In genomic region chr12:6935551-6936377, GRCh38 we compare ENCODE assay signal across 9 cellular contexts. TPM values are rescaled to one million over a fixed set of nuclear protein-coding genes. Genes with fewer than 3 reads are reported as not detected.
DNase-seq lines count a peak whose midpoint lies in the region; ATAC-seq and TF ChIP-seq lines count a peak whose summit lies in the region.
"Had no signal": no experiment of that assay in that cellular context is flagged by ENCODE, and none has a peak within 500 bp of the region (broad histone marks: within the 10 kb centered on the region; RNA-seq: fewer than 3 reads in every experiment).

No MANE protein-coding gene starts in this region.

- H3K27me3 Mint-ChIP-seq in H9 (ENCODE audit: low read depth) (no peaks in the 10 kb centered on the region; the same call in 1 of the 2 replicates), natural killer cell (ENCODE audit: low read depth in 2 of 2) (no peaks in the 10 kb centered on the region)

- H2BK120ac ChIP-seq in H9 (ENCODE audit: low read depth, low read length, poor library complexity, severe bottlenecking) = no peak overlapping the region

- no peak overlapping the region for H2BK12ac ChIP-seq in H9 (ENCODE audit: insufficient read length, low read depth, low read length)

- peak in 1 of 2 donors; percentile 15 for TF ChIP-seq POLR2A in adrenal gland (IDR thresholded peaks at IDR 0.05)

- peaks cover 5% of the 10 kb centered on the region; the same call in 1 of the 2 replicates for H3K79me2 ChIP-seq in H9 (ENCODE audit: insufficient read depth, low read length)

- TF ChIP-seq CTCF in H9 (conservative IDR thresholded peaks at IDR 0.05) (no peak), adrenal gland (IDR thresholded peaks at IDR 0.05) (no peak), natural killer cell (IDR thresholded peaks at IDR 0.05) (no peak)

- no peak overlapping the region for H3K4ac ChIP-seq in H9 (ENCODE audit: low read depth, low read length)

- H3K4me1 Mint-ChIP-seq in H9 = peaks cover 17 to 34% of the 10 kb centered on the region in 2 experiments
- H3K4me1 Mint-ChIP-seq in natural killer cell = peaks cover 11 to 34% of the 10 kb centered on the region in 2 donors

- intact Hi-C loops in adrenal gland (cut with DNase I) = no loop called here
- intact Hi-C loops in natural killer cell (cut with micrococcal nuclease) = no loop called here

- H3K9me3 Mint-ChIP-seq in H9 (no peaks in the 10 kb centered on the region; a peak in 1 of 5 replicates), natural killer cell (no peaks in the 10 kb centered on the region)

- WGBS in H9 (ENCODE audit: extremely low coverage, insufficient read length, low lambda C conversion rate) = no CpG with 5 or more reads among the region's 16 CpGs
- WGBS in adrenal gland, 4 donors = 59 to 72% (median 62%) methylated on average over 10 to 16 of the region's 16 CpGs

- H3K27ac ChIP-seq in H9 (ENCODE audit: insufficient read length, low read depth, low read length) = no peak overlapping the region
- H3K27ac ChIP-seq in adrenal gland = peak overlapping the region in 2 of 5 donors; percentile 43 to 57

- H3K23ac ChIP-seq in H9 (ENCODE audit: insufficient read length, low read depth, low read length) = no peak overlapping the region

- peak overlapping the region in 2 of 3 experiments; percentile 10 to 96; a peak in 3 of 7 replicates for H3K27ac Mint-ChIP-seq in H9
- H3K27ac Mint-ChIP-seq in natural killer cell = peak overlapping the region; percentile 82 to 90

- H2BK20ac ChIP-seq in H9 (ENCODE audit: low read depth, low read length, poor library complexity, severe bottlenecking) = no peak overlapping the region

- no peak overlapping the region for H3K18ac ChIP-seq in H9 (ENCODE audit: insufficient read length, low read depth, low read length)

- H4K5ac ChIP-seq in H9 (ENCODE audit: insufficient read length, low read depth, low read length) = no peak overlapping the region

- H3K4me1 ChIP-seq in H9 (ENCODE audit: insufficient read depth, low read length) = no peaks in the 10 kb centered on the region
- H3K4me1 ChIP-seq in adrenal gland (replicated peaks in 1 of 2) = peaks cover 18 to 57% of the 10 kb centered on the region in 2 donors

- no peaks in the 10 kb centered on the region for H4K20me1 ChIP-seq in H9 (ENCODE audit: control insufficient read depth, insufficient read depth, insufficient read length)

- H4K8ac ChIP-seq in H9 (replicated peaks; ENCODE audit: insufficient read length, low read depth, low read length) = no peak overlapping the region

- ATAC-seq in natural killer cell (no peak), HG03521 (IDR thresholded peaks at IDR 0.05; ENCODE audit: unreplicated experiment) (no peak)

- H2BK15ac ChIP-seq in H9 (ENCODE audit: low read depth, low read length) = no peak overlapping the region

- H3K4me3 ChIP-seq in adrenal gland = no peak overlapping the region

- no peak overlapping the region for H2AFZ ChIP-seq in H9 (ENCODE audit: low read length)

- no peaks in the 10 kb centered on the region for H3K79me1 ChIP-seq in H9 (ENCODE audit: insufficient read depth, low read depth, low read length, poor library complexity, severe bottlenecking)

- no peak overlapping the region for H2BK5ac ChIP-seq in H9 (ENCODE audit: insufficient read length, low read length)

- H2AK5ac ChIP-seq in H9 (ENCODE audit: insufficient read length, low read length) = no peak overlapping the region

- no peak overlapping the region for H3K9ac ChIP-seq in H9 (ENCODE audit: extremely low read depth, insufficient read length, low read length)

- H3K27me3 ChIP-seq in H9 (ENCODE audit: insufficient read depth, low read length) = no peaks in the 10 kb centered on the region
- no peaks in the 10 kb centered on the region for H3K27me3 ChIP-seq in adrenal gland

- H3K36me3 ChIP-seq in adrenal gland (replicated peaks in 1 of 2) = peaks cover 0 to 30% of the 10 kb centered on the region in 2 donors

- H3K9me3 ChIP-seq in H9 (ENCODE audit: control insufficient read depth, low read depth, low read length) (no peaks in the 10 kb centered on the region), adrenal gland (replicated peaks in 1 of 3) (no peaks in the 10 kb centered on the region)

- H3K14ac ChIP-seq in H9 (ENCODE audit: insufficient read depth, low read length) = no peak overlapping the region

- H3K56ac ChIP-seq in H9 (ENCODE audit: insufficient read length, low read depth, low read length) = no peak overlapping the region

- DNase-seq in CD1c-positive myeloid dendritic cell (ENCODE audit: extremely low spot score) (peak; percentile 64), H9 (no peak), adrenal gland (peak in 4 of 7 donors; percentile 29 to 65 (median 46)), natural killer cell (no peak), activated gamma-delta T cell treated with Interleukin-2 at 50 U/mL for 16 hours (no peak), GM03348 (ENCODE audit: low spot score) (no peak), ureter (ENCODE audit: low spot score) (no peak)
- DNase-seq: amniotic stem cell had no signal

- peaks cover 7% of the 10 kb centered on the region for H3K23me2 ChIP-seq in H9 (ENCODE audit: insufficient read length, low read depth, low read length, poor library complexity, severe bottlenecking)

- H3T11ph ChIP-seq in H9 (ENCODE audit: low read length) = no peak overlapping the region

- H3K4me3 Mint-ChIP-seq in H9 (peak overlapping the region in 1 of 2 experiments; percentile 39; a peak in 2 of 5 replicates), natural killer cell (peak overlapping the region; percentile 83)

- H3K36me3 Mint-ChIP-seq in H9 (ENCODE audit: insufficient read depth in 1 of 3, low read depth in 3 of 3) (peaks cover 30 to 79% (median 53%) of the 10 kb centered on the region in 3 experiments), natural killer cell (no peaks in the 10 kb centered on the region)

- no peak overlapping the region for H4K91ac ChIP-seq in H9 (ENCODE audit: insufficient read length, low read depth, low read length)

- H3K4me2 ChIP-seq in H9 (ENCODE audit: insufficient read depth, insufficient read length, low read length) = no peak overlapping the region

RNA-seq across cellular contexts. Expression of gene RNU7-1, which starts 7.9 kb away (rescaled TPM):
- not detected in 2 replicates for total RNA-seq in H9 (2021)
- total RNA-seq in adrenal gland = not detected
- polyA plus RNA-seq in adrenal gland = not detected
- total RNA-seq in natural killer cell = not detected
- total RNA-seq in ureter = not detected

RNA-seq across cellular contexts. Expression of gene ATN1, which starts 8.0 kb away (rescaled TPM):
- 97.9 and 103 TPM in 2 replicates for total RNA-seq in H9 (2021)
- 100 to 1,000 TPM in 4 of 8 donors, 10 to 100 TPM in 4; 51.0 to 263 (median 110) TPM for total RNA-seq in adrenal gland
- polyA plus RNA-seq in adrenal gland = 100 to 1,000 TPM in 2 of 3 donors, 10 to 100 TPM in 1; 57.4 to 482 (median 258) TPM
- total RNA-seq in natural killer cell = 10 to 100 TPM; 29.3 to 34.0 (median 31.9) TPM
- 112 TPM for total RNA-seq in ureter

RNA-seq across cellular contexts. Expression of gene C12orf57, which starts 8.1 kb away (rescaled TPM):
- total RNA-seq in H9 (2021) (195 TPM in 2 replicates), adrenal gland (100 to 1,000 TPM; 152 to 505 (median 289) TPM), natural killer cell (100 to 1,000 TPM; 125 to 157 (median 126) TPM), ureter (172 TPM)
- 100 to 1,000 TPM in 2 of 3 donors, 10 to 100 TPM in 1; 58.4 to 335 (median 271) TPM for polyA plus RNA-seq in adrenal gland

RNA-seq across cellular contexts. Expression of gene PTPN6, which starts 15.4 kb away (rescaled TPM):
- total RNA-seq in H9 (2021) = 18.2 and 19.8 TPM in 2 replicates
- 10 to 100 TPM; 24.5 to 86.2 (median 63.5) TPM for total RNA-seq in adrenal gland
- 100 to 1,000 TPM in 2 of 3 donors, 10 to 100 TPM in 1; 36.2 to 204 (median 127) TPM for polyA plus RNA-seq in adrenal gland
- 100 to 1,000 TPM; 279 to 357 (median 312) TPM for total RNA-seq in natural killer cell
- 40.4 TPM for total RNA-seq in ureter

RNA-seq across cellular contexts. Expression of gene ENO2, which starts 21.4 kb away (rescaled TPM):
- total RNA-seq in H9 (2021) (165 and 166 TPM in 2 replicates), adrenal gland (10 to 100 TPM in 7 of 8 donors, 1 to 10 TPM in 1; 8.0 to 53.6 (median 35.1) TPM), natural killer cell (10 to 100 TPM; 21.6 to 30.8 (median 23.1) TPM), ureter (29.6 TPM)
- 100 to 1,000 TPM in 1 of 3 donors, 10 to 100 TPM in 2; 29.5 to 113 (median 42.3) TPM for polyA plus RNA-seq in adrenal gland

Comparison
In these comparisons a context has a peak if more than half of its experiments do, and no peak if none do; other contexts are left out.
1. DNase-seq: peak in CD1c-positive myeloid dendritic cell (single experiment) and adrenal gland (4 of 7); none in H9 (single experiment), natural killer cell (single experiment), activated gamma-delta T cell treated with Interleukin-2 at 50 U/mL for 16 hours (single experiment), GM03348 (single experiment) and ureter (single experiment).